Comparison of ENCODE assay signal across 21 cellular contexts in genomic region chr14:88477513-88478250, GRCh38.
"Had no signal": no experiment of that assay in that cellular context is flagged by ENCODE, and none has a peak within 500 bp of the region (broad histone marks: within the 10 kb centered on the region; RNA-seq: fewer than 3 reads in every experiment).

No MANE protein-coding gene starts in this region.

- DNase-seq: activated CD4-positive, alpha-beta T cell treated with anti-CD3 and anti-CD28 coated beads, Interleukin-2, amount 50 U/mL, for 48 hours; activated naive CD4-positive, alpha-beta T cell treated with Interleukin-2 at 50 U/mL for 16 hours; activated naive CD8-positive, alpha-beta T cell treated with anti-CD3 and anti-CD28 coated beads, Interleukin-2, amount 50 U/mL, for 24 hours; esophagus squamous epithelium; gastrocnemius medialis; islet precursor cell; natural killer cell; posterior cingulate gyrus; retina; stimulated activated CD4-positive, alpha-beta T cell treated with anti-CD3 and anti-CD28 coated beads, Interleukin-15, amount 100 ng/mL, for 24 hours; stimulated activated CD4-positive, alpha-beta T cell treated with anti-CD3 and anti-CD28 coated beads, Interleukin-4, amount 100 ng/mL, for 1 hour; stimulated activated naive B cell treated with anti-CD40 and anti-IgM and Interleukin-4, amounts not matched to agents 10 μg/mL and 1 μg/mL and 100 μg/mL, for 72 hours; transverse colon; WERI-Rb-1 had no signal

- H3K9me3 Mint-ChIP-seq: activated naive CD8-positive, alpha-beta T cell treated with anti-CD3 and anti-CD28 coated beads, Interleukin-2, amount 50 U/mL, for 24 hours; activated T-helper 17 cell treated with anti-CD3 and anti-CD28 coated beads, Interleukin-2, amount 50 U/mL, for 72 hours; memory B cell; natural killer cell; T-helper 1 cell treated with Interleukin-12 subunit alpha and Interleukin-12 subunit beta and Interleukin-4 antibody, amounts not matched to agents 30 μg/mL and 1 μg/mL, for 36 hours had no signal

- H3K4me1 ChIP-seq: ascending aorta, esophagus squamous epithelium, gastrocnemius medialis had no signal

- H3K27me3 ChIP-seq: ascending aorta, esophagus squamous epithelium, gastrocnemius medialis, neutrophil, transverse colon had no signal

- H3K36me3 Mint-ChIP-seq: memory B cell; natural killer cell; stimulated activated naive B cell treated with anti-CD40 and anti-IgM and Interleukin-4, amounts not matched to agents 10 μg/mL and 1 μg/mL and 100 μg/mL, for 72 hours had no signal

- H3K9me3 ChIP-seq: ascending aorta, esophagus squamous epithelium, gastrocnemius medialis, neutrophil, transverse colon had no signal

- H3K36me3 ChIP-seq: neutrophil had no signal

- H3K27ac ChIP-seq: ascending aorta, esophagus squamous epithelium, gastrocnemius medialis, neutrophil, skin epidermis, transverse colon, WERI-Rb-1 had no signal

- H3K4me3 ChIP-seq: ascending aorta, esophagus squamous epithelium, gastrocnemius medialis, skin epidermis, transverse colon had no signal

- ATAC-seq: activated naive CD8-positive, alpha-beta T cell treated with anti-CD3 and anti-CD28 coated beads, Interleukin-2, amount 50 U/mL, for 24 hours; activated T-helper 17 cell treated with anti-CD3 and anti-CD28 coated beads, Interleukin-2, amount 50 U/mL, for 72 hours; gastrocnemius medialis; left lobe of liver; natural killer cell; stimulated activated naive B cell treated with anti-CD40 and anti-IgM and Interleukin-4, amounts not matched to agents 10 μg/mL and 1 μg/mL and 100 μg/mL, for 72 hours had no signal

- H3K27ac Mint-ChIP-seq: activated naive CD8-positive, alpha-beta T cell treated with anti-CD3 and anti-CD28 coated beads, Interleukin-2, amount 50 U/mL, for 24 hours; activated T-helper 17 cell treated with anti-CD3 and anti-CD28 coated beads, Interleukin-2, amount 50 U/mL, for 72 hours; memory B cell; natural killer cell; stimulated activated naive B cell treated with anti-CD40 and anti-IgM and Interleukin-4, amounts not matched to agents 10 μg/mL and 1 μg/mL and 100 μg/mL, for 72 hours; T-helper 1 cell treated with Interleukin-12 subunit alpha and Interleukin-12 subunit beta and Interleukin-4 antibody, amounts not matched to agents 30 μg/mL and 1 μg/mL, for 36 hours had no signal
